Comparison of ENCODE assay signal across 9 cellular contexts in genomic region chr1:159867322-159868064, GRCh38. TPM values are rescaled to one million over a fixed set of nuclear protein-coding genes. Genes with fewer than 3 reads are reported as not detected.
DNase-seq lines count a peak whose midpoint lies in the region; ATAC-seq and TF ChIP-seq lines count a peak whose summit lies in the region.
"Had no signal": no experiment of that assay in that cellular context is flagged by ENCODE, and none has a peak within 500 bp of the region (broad histone marks: within the 10 kb centered on the region; RNA-seq: fewer than 3 reads in every experiment).

No MANE protein-coding gene starts in this region.

- no peaks in the 10 kb centered on the region for H3K36me3 ChIP-seq in osteoblast (ENCODE audit: insufficient read depth, low read length)

- H3K27me3 ChIP-seq in osteoblast (ENCODE audit: insufficient read depth, low read length), result no peaks in the 10 kb centered on the region

- H3K4me3 Mint-ChIP-seq in progenitor cell of endocrine pancreas (ENCODE audit: low read depth), result no peak overlapping the region

- H4K20me1 ChIP-seq in osteoblast (ENCODE audit: insufficient read depth, low read length), result no peaks in the 10 kb centered on the region

- H3K4me1 Mint-ChIP-seq in progenitor cell of endocrine pancreas (ENCODE audit: low read depth), result peaks cover 2% of the 10 kb centered on the region

- peaks cover 86% of the 10 kb centered on the region for H3K27me3 Mint-ChIP-seq in progenitor cell of endocrine pancreas

- peak overlapping the region; percentile 42 for H3K27ac Mint-ChIP-seq in progenitor cell of endocrine pancreas

- no peak overlapping the region for H2AFZ ChIP-seq in osteoblast (ENCODE audit: low read length)

- peaks cover 16% of the 10 kb centered on the region for H3K4me1 ChIP-seq in osteoblast (ENCODE audit: insufficient read depth, low read length)

- no peak overlapping the region for H3K27ac ChIP-seq in osteoblast (ENCODE audit: low read depth, low read length)

- TF ChIP-seq CTCF in fibroblast of mammary gland (conservative IDR thresholded peaks at IDR 0.05; ENCODE audit: control insufficient read depth, insufficient read depth, low read depth, low read length), result no peak
- no peak for TF ChIP-seq CTCF in progenitor cell of endocrine pancreas (IDR thresholded peaks at IDR 0.05; ENCODE audit: unreplicated experiment)
- no peak for TF ChIP-seq CTCF in osteoblast (IDR thresholded peaks at IDR 0.05; ENCODE audit: extremely low read depth, low read depth, low read length)

- H3K4me3 ChIP-seq in fibroblast of mammary gland (ENCODE audit: control insufficient read depth, low read depth, low read length) (no peak overlapping the region), osteoblast (ENCODE audit: insufficient read depth, low read length) (no peak overlapping the region)

- H3K79me2 ChIP-seq in osteoblast (ENCODE audit: insufficient read depth, low read length), result no peaks in the 10 kb centered on the region

- H3K9me3 Mint-ChIP-seq in progenitor cell of endocrine pancreas (ENCODE audit: low read depth), result no peaks in the 10 kb centered on the region

- ATAC-seq in GM18861 (IDR thresholded peaks at IDR 0.05; ENCODE audit: unreplicated experiment) (no peak), GM18511 (IDR thresholded peaks at IDR 0.05; ENCODE audit: unreplicated experiment) (no peak)

- H3K9me3 ChIP-seq in osteoblast (ENCODE audit: low read depth, low read length), result no peaks in the 10 kb centered on the region

- no peak overlapping the region for H3K4me2 ChIP-seq in osteoblast (ENCODE audit: insufficient read depth, low read length)

- H3K36me3 Mint-ChIP-seq in progenitor cell of endocrine pancreas (ENCODE audit: insufficient read depth), result no peaks in the 10 kb centered on the region

- DNase-seq in HPDE6-E6E7 (ENCODE audit: extremely low spot score), result peak; percentile 61
- peak; percentile 94 to 96 for DNase-seq in NCI-H526 (lab: John Stamatoyannopoulos, UW)
- peak; percentile 52 for DNase-seq in fibroblast of mammary gland (ENCODE audit: low read depth)
- DNase-seq in progenitor cell of endocrine pancreas (ENCODE audit: low spot score, unreplicated experiment), result no peak
- no peak for DNase-seq in amniotic stem cell (lab: John Stamatoyannopoulos, UW)
- DNase-seq in osteoblast (ENCODE audit: insufficient read length, low spot score, missing footprints), result no peak
- DNase-seq: activated T-cell treated with anti-CD3 and anti-CD28 coated beads, Interleukin-2, amount 50 U/mL, for 48 hours had no signal

RNA-seq across cellular contexts. Expression of gene VSIG8, which starts 5.0 kb away (rescaled TPM):
- total RNA-seq in progenitor cell of endocrine pancreas, result 0.20 TPM in 1 of 2 replicates, not detected in the other
- not detected in 2 replicates for total RNA-seq in osteoblast

RNA-seq across cellular contexts. Expression of gene CFAP45, which starts 32.5 kb away (rescaled TPM):
- total RNA-seq in progenitor cell of endocrine pancreas, result 0.74 and 1.0 TPM in 2 replicates
- 0.29 and 0.36 TPM in 2 replicates for total RNA-seq in osteoblast

RNA-seq across cellular contexts. Expression of gene SLAMF8, which starts 40.8 kb away (rescaled TPM):
- total RNA-seq in progenitor cell of endocrine pancreas (not detected in 2 replicates), osteoblast (under 0.01 and 0.36 TPM in 2 replicates)

RNA-seq across cellular contexts. Expression of gene TAGLN2, which starts 57.8 kb away (rescaled TPM):
- total RNA-seq in progenitor cell of endocrine pancreas (153 and 159 TPM in 2 replicates), osteoblast (156 and 159 TPM in 2 replicates)

Comparison
In these comparisons a context has a peak if more than half of its experiments do, and no peak if none do; other contexts are left out.
1. DNase-seq: peak in HPDE6-E6E7 (single experiment), NCI-H526 (2 of 2) and fibroblast of mammary gland (single experiment); none in progenitor cell of endocrine pancreas (single experiment), amniotic stem cell (single experiment) and osteoblast (single experiment).